Comparison of ENCODE assay signal across 9 cellular contexts in genomic region chr17:7932949-7933348, GRCh38. TPM values are rescaled to one million over a fixed set of nuclear protein-coding genes. Genes with fewer than 3 reads are reported as not detected.
DNase-seq lines count a peak whose midpoint lies in the region; ATAC-seq, FAIRE-seq and TF ChIP-seq lines count a peak whose summit lies in the region.
"Had no signal": no experiment of that assay in that cellular context is flagged by ENCODE, and none has a peak within 500 bp of the region (broad histone marks: within the 10 kb centered on the region; RNA-seq: fewer than 3 reads in every experiment).

No MANE protein-coding gene starts in this region.

- peaks cover 0 to 7% (median 0%) of the 10 kb centered on the region in 3 donors for H3K36me3 ChIP-seq in pancreas

- DNase-seq in NCI-H345 (lab: John Stamatoyannopoulos, UW) (peak; percentile 21), NCI-H345 treated with DMSO at 0.1 percent for 48 hours (lab: John Stamatoyannopoulos, UW; ENCODE audit: unreplicated experiment) (no peak), M059J (ENCODE audit: low read depth) (peak; percentile 91), foreskin melanocyte (peak; percentile 66), pancreas (peak in 2 of 6 donors; percentile 32 to 45), cerebellum (ENCODE audit: low spot score) (no peak), NCI-H1048 (lab: John Stamatoyannopoulos, UW) (no peak)
- peak; percentile 69 for DNase-seq in activated CD8-positive, alpha-beta memory T cell treated with anti-CD3 and anti-CD28 coated beads, Interleukin-2, amount 50 U/mL, for 48 hours

- no peak for FAIRE-seq in pancreas (lab: Jason Lieb, UNC)
- FAIRE-seq: frontal cortex had no signal

- no peaks in the 10 kb centered on the region for H3K9me3 ChIP-seq in pancreas

- intact Hi-C loops in pancreas (cut with DNase I), result no loop called here

- H3K27me3 ChIP-seq in pancreas, result no peaks in the 10 kb centered on the region

- ATAC-seq in pancreas, result peak in 3 of 4 donors; percentile 18 to 29 (median 24)

- TF ChIP-seq CTCF in pancreas (IDR thresholded peaks at IDR 0.05), result no peak

- peak overlapping the region; percentile 56 to 90 (median 70) for H3K4me3 ChIP-seq in pancreas

- peaks cover 0 to 13% (median 11%) of the 10 kb centered on the region in 3 donors for H3K4me1 ChIP-seq in pancreas

- H3K27ac ChIP-seq in pancreas, result no peak overlapping the region

- WGBS in pancreas, 2 donors, result 9 to 10% methylated on average over 16 of the region's 16 CpGs

RNA-seq across cellular contexts. Expression of gene CNTROB, which starts 0.9 kb away (rescaled TPM):
- total RNA-seq in M059J (2014; rRNA removed; shearing (Covaris generic)), result 14.3 and 29.9 TPM in 2 replicates
- 10 to 100 TPM in 2 of 6 donors, 1 to 10 TPM in 4; 5.8 to 17.9 (median 8.5) TPM for total RNA-seq in pancreas
- polyA plus RNA-seq in pancreas, result 10 to 100 TPM; 30.8 to 46.1 TPM
- total RNA-seq in cerebellum, result 35.8 TPM

RNA-seq across cellular contexts. Expression of gene TRAPPC1, which starts 1.2 kb away (rescaled TPM):
- total RNA-seq in M059J (2014; rRNA removed; shearing (Covaris generic)), result 58.1 and 61.8 TPM in 2 replicates
- total RNA-seq in pancreas (10 to 100 TPM; 27.3 to 67.1 (median 39.2) TPM), cerebellum (21.3 TPM)
- polyA plus RNA-seq in pancreas, result 10 to 100 TPM; 56.0 to 66.0 TPM

RNA-seq across cellular contexts. Expression of gene KCNAB3, which starts 3.3 kb away (rescaled TPM):
- not detected in 2 replicates for total RNA-seq in M059J (2014; rRNA removed; shearing (Covaris generic))
- total RNA-seq in pancreas, result 1 to 10 TPM in 3 of 6 donors, under 1 TPM in 3; 0.51 to 1.6 (median 0.98) TPM
- 1 to 10 TPM; 4.7 to 8.1 TPM for polyA plus RNA-seq in pancreas
- 3.2 TPM for total RNA-seq in cerebellum

RNA-seq across cellular contexts. Expression of gene RNF227, which starts 16.9 kb away (rescaled TPM):
- 0.86 and 7.8 TPM in 2 replicates for total RNA-seq in M059J (2014; rRNA removed; shearing (Covaris generic))
- total RNA-seq in pancreas, result 1 to 10 TPM; 1.2 to 2.8 (median 2.0) TPM
- 1 to 10 TPM; 1.6 to 3.0 TPM for polyA plus RNA-seq in pancreas
- total RNA-seq in cerebellum, result 2.8 TPM

RNA-seq across cellular contexts. Expression of gene CHD3, which starts 44.4 kb away (rescaled TPM):
- total RNA-seq in M059J (2014; rRNA removed; shearing (Covaris generic)), result 15.6 and 31.3 TPM in 2 replicates
- total RNA-seq in pancreas, result 100 to 1,000 TPM in 1 of 6 donors, 10 to 100 TPM in 5; 35.9 to 101 (median 43.1) TPM
- polyA plus RNA-seq in pancreas, result 100 to 1,000 TPM; 117 to 143 TPM
- 121 TPM for total RNA-seq in cerebellum

Comparison
In these comparisons a context has a peak if more than half of its experiments do, and no peak if none do; other contexts are left out.
1. DNase-seq: peak in NCI-H345 (single experiment), M059J (single experiment), activated CD8-positive, alpha-beta memory T cell treated with anti-CD3 and anti-CD28 coated beads, Interleukin-2, amount 50 U/mL, for 48 hours (single experiment) and foreskin melanocyte (single experiment); none in NCI-H345 treated with DMSO at 0.1 percent for 48 hours (single experiment), cerebellum (single experiment) and NCI-H1048 (single experiment).